ENCODE assay signal across 19 cellular contexts in the genomic region with DNA sequence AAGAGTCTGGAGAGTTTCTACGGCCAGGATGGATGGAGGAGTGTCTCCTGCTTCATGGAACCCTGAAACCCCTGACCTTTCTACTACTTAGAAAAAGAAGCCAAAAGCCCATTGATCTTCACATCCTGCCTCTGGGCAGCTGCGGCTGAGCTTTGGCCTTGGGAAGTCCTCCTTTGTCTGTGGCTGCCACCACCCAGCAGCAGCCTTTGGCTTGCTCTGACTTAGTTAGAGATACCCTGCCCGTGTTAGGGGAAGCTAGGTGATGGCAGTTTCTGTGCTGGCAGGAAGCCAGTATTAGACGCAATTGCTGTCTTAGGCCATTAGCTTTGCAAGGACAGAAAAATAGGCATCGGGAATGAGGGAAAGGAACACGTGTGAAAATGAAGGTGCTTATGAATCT. TPM values are rescaled to one million over a fixed set of nuclear protein-coding genes. Genes with fewer than 3 reads are reported as not detected.
DNase-seq lines count a peak whose midpoint lies in the region; ATAC-seq and TF ChIP-seq lines count a peak whose summit lies in the region.
"Had no signal": no experiment of that assay in that cellular context is flagged by ENCODE, and none has a peak within 500 bp of the region (broad histone marks: within the 10 kb centered on the region; RNA-seq: fewer than 3 reads in every experiment).

No MANE protein-coding gene starts in this region.

- H3K27ac Mint-ChIP-seq in neural crest cell (ENCODE audit: unreplicated experiment), result peak overlapping the region; percentile 68
- H3K27ac Mint-ChIP-seq: activated T-helper 2 cell treated with anti-CD3 and anti-CD28 coated beads, Interferon-gamma antibody, Interleukin-2, Interleukin-4, amounts not matched to agents 10 μg/mL and 5 μg/mL and 100 μg/mL, durations not matched to agents 14 hours and 24 hours and 36 hours; H9; IgD-negative memory B cell; naive thymus-derived CD4-positive, alpha-beta T cell had no signal

- no peaks in the 10 kb centered on the region for H3K27me3 Mint-ChIP-seq in neural crest cell (ENCODE audit: low read depth)
- H3K27me3 Mint-ChIP-seq: IgD-negative memory B cell; naive thymus-derived CD4-positive, alpha-beta T cell had no signal

- TF ChIP-seq CTCF in neural crest cell (conservative IDR thresholded peaks at IDR 0.05), result no peak

- no peaks in the 10 kb centered on the region for H3K9me3 Mint-ChIP-seq in neural crest cell
- H3K9me3 Mint-ChIP-seq: activated T-helper 2 cell treated with anti-CD3 and anti-CD28 coated beads, Interferon-gamma antibody, Interleukin-2, Interleukin-4, amounts not matched to agents 10 μg/mL and 5 μg/mL and 100 μg/mL, durations not matched to agents 14 hours and 24 hours and 36 hours; H9; IgD-negative memory B cell; naive thymus-derived CD4-positive, alpha-beta T cell had no signal

- peaks cover 35% of the 10 kb centered on the region for H3K4me1 Mint-ChIP-seq in neural crest cell

- ATAC-seq in HG02610 (IDR thresholded peaks at IDR 0.05; ENCODE audit: unreplicated experiment), result no peak
- ATAC-seq: lower lobe of right lung; naive thymus-derived CD4-positive, alpha-beta T cell had no signal

- DNase-seq in NCI-H1092 (lab: John Stamatoyannopoulos, UW), result peak; percentile 21
- peak; percentile 7 for DNase-seq in NCI-H2227 treated with DMSO at 0.1 percent for 48 hours (lab: John Stamatoyannopoulos, UW)
- DNase-seq in dermis blood vessel endothelial cell, result peak; percentile 35
- DNase-seq in neural crest cell (ENCODE audit: low read depth, low spot score), result no peak
- no peak for DNase-seq in HuH-7.5 (ENCODE audit: low spot score)
- no peak for DNase-seq in Kasumi-1 (lab: John Stamatoyannopoulos, UW)
- DNase-seq: AML-193; Calu3; central memory CD4-positive, alpha-beta T cell; effector CD8-positive, alpha-beta T cell; glutamatergic neuron; H9; lower lobe of right lung; naive thymus-derived CD4-positive, alpha-beta T cell; small intestine; stimulated activated CD8-positive, alpha-beta memory T cell treated with anti-CD3 and anti-CD28 coated beads, Interleukin-4, amount 100 ng/mL, for 48 hours had no signal

- H3K4me3 Mint-ChIP-seq in neural crest cell, result no peak overlapping the region
- H3K4me3 Mint-ChIP-seq: H9; IgD-negative memory B cell; naive thymus-derived CD4-positive, alpha-beta T cell had no signal

- H3K36me3 Mint-ChIP-seq in neural crest cell (ENCODE audit: low read depth), result peaks cover 9% of the 10 kb centered on the region

RNA-seq across cellular contexts. Expression of a gene that starts 18.8 kb away (rescaled TPM):
- total RNA-seq in dermis blood vessel endothelial cell (24.2 and 28.2 TPM in 2 replicates), neural crest cell (18.1 and 18.5 TPM in 2 replicates)

Comparison
In these comparisons a context has a peak if more than half of its experiments do, and no peak if none do; other contexts are left out.
1. DNase-seq: peak in NCI-H1092 (single experiment), NCI-H2227 treated with DMSO at 0.1 percent for 48 hours (single experiment) and dermis blood vessel endothelial cell (single experiment); none in neural crest cell (single experiment), HuH-7.5 (single experiment) and Kasumi-1 (0 of 2).